In the genomic region with DNA sequence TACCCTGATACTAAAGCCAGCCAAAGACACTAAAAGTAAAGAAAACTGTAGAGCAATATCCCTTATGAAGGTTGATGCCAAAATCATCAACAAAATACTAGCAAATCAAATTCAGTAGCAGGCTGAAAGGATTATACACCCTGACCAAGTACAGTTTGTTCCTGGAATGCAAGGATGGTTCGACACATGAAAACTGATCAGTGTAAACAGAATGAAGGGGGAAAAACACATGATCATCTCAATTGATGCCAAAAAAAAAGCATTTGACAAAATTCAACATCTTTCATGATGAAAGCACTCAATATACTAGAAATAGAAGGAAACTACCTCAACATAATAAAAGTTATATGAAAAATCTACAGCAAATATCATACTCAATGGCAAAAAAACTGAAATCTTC, we compare ENCODE assay signal across 38 cellular contexts. TPM values are rescaled to one million over a fixed set of nuclear protein-coding genes. Genes with fewer than 3 reads are reported as not detected.
"Had no signal": no experiment of that assay in that cellular context is flagged by ENCODE, and none has a peak within 500 bp of the region (broad histone marks: within the 10 kb centered on the region; RNA-seq: fewer than 3 reads in every experiment).

No MANE protein-coding gene starts in this region.

- H3K4me1 ChIP-seq: adrenal gland, body of pancreas, colonic mucosa, foreskin keratinocyte, heart left ventricle, prostate gland, sigmoid colon, tibial artery, upper lobe of right lung had no signal

- H3K4me3 ChIP-seq: adrenal gland, body of pancreas, colonic mucosa, heart left ventricle, ovary, prostate gland, sigmoid colon, tibial artery, upper lobe of right lung had no signal

- H3K27ac ChIP-seq: adrenal gland, body of pancreas, colonic mucosa, foreskin keratinocyte, heart left ventricle, ovary, sigmoid colon, tibial artery, upper lobe of right lung had no signal

- FAIRE-seq: kidney, small intestine had no signal

- H3K36me3 ChIP-seq: adrenal gland, colonic mucosa, heart left ventricle, ovary, prostate gland, sigmoid colon, upper lobe of right lung had no signal

- H3K27me3 ChIP-seq: adrenal gland, body of pancreas, colonic mucosa, foreskin keratinocyte, heart left ventricle, ovary, sigmoid colon, upper lobe of right lung had no signal

- H3K9me3 ChIP-seq: colonic mucosa, prostate gland had no signal

- ATAC-seq: body of pancreas; foreskin keratinocyte; heart left ventricle; left colon; naive thymus-derived CD4-positive, alpha-beta T cell; stimulated activated effector memory CD8-positive, alpha-beta T cell treated with anti-CD3 and anti-CD28 coated beads, Interleukin-12 subunit alpha, Interleukin-12 subunit beta, amount 100 ng/mL, for 72 hours; stimulated activated naive CD8-positive, alpha-beta T cell treated with anti-CD3 and anti-CD28 coated beads, Interleukin-15, amount 100 ng/mL, for 72 hours; upper lobe of right lung had no signal

- DNase-seq: activated CD4-positive, alpha-beta memory T cell treated with anti-CD3 and anti-CD28 coated beads for 36 hours; activated CD4-positive, alpha-beta T cell treated with anti-CD3 and anti-CD28 coated beads, Interleukin-2, amount 10 ng/mL, durations not matched to agents 24 days and 14 days; activated CD4-positive, CD25-positive, alpha-beta regulatory T cell treated with anti-CD3 and anti-CD28 coated beads, Interleukin-2, amount 50 U/mL, for 72 hours; activated CD8-positive, alpha-beta memory T cell treated with anti-CD3 and anti-CD28 coated beads, Interleukin-2, amount 50 U/mL, for 4 hours; activated effector memory CD4-positive, alpha-beta T cell treated with anti-CD3 and anti-CD28 coated beads, Interleukin-2, amount 50 U/mL, for 16 hours; activated naive CD4-positive, alpha-beta T cell treated with anti-CD3 and anti-CD28 coated beads for 36 hours; activated naive CD8-positive, alpha-beta T cell treated with anti-CD3 and anti-CD28 coated beads for 36 hours; activated T-cell treated with anti-CD3 and anti-CD28 coated beads, Interleukin-2, amount 50 U/mL, for 1 hour; adrenal gland; aorta; body of pancreas; colonic mucosa; effector memory CD4-positive, alpha-beta T cell; foreskin keratinocyte; heart left ventricle; hypothalamus; immature natural killer cell; kidney; left colon; midbrain; naive thymus-derived CD4-positive, alpha-beta T cell; ovary; retina; sigmoid colon; small intestine; stimulated activated CD4-positive, alpha-beta T cell treated with anti-CD3 and anti-CD28 coated beads, Interleukin-4, amount 100 ng/mL, for 24 hours; stimulated activated naive CD8-positive, alpha-beta T cell treated with anti-CD3 and anti-CD28 coated beads, Interleukin-15, amount 100 ng/mL, for 72 hours; substantia nigra; T1000; tibial artery; upper lobe of right lung had no signal

RNA-seq across cellular contexts. Expression of a gene that starts 43.5 kb away (rescaled TPM):
- total RNA-seq: activated CD4-positive, alpha-beta memory T cell treated with anti-CD3 and anti-CD28 coated beads for 36 hours; activated CD4-positive, alpha-beta T cell treated with anti-CD3 and anti-CD28 coated beads, Interleukin-2, amount 10 ng/mL, durations not matched to agents 24 days and 14 days; activated CD8-positive, alpha-beta memory T cell treated with anti-CD3 and anti-CD28 coated beads for 36 hours; activated naive CD4-positive, alpha-beta T cell treated with anti-CD3 and anti-CD28 coated beads for 36 hours; activated T-helper 1 cell treated with anti-CD3 and anti-CD28 coated beads, Interleukin-12 subunit alpha, Interleukin-12 subunit beta, Interleukin-2, Interleukin-4 antibody, amounts not matched to agents 30 ng/mL and 10 ng/mL and 1 ng/mL, durations not matched to agents 14 hours and 24 hours and 36 hours; adrenal gland; aorta; body of pancreas; colonic mucosa; dermis microvascular lymphatic vessel endothelial cell; foreskin keratinocyte; kidney; left colon; lower leg skin; naive thymus-derived CD4-positive, alpha-beta T cell; upper lobe of right lung had no signal
- polyA plus RNA-seq: adrenal gland, aorta, foreskin keratinocyte, immature natural killer cell, neural cell, sigmoid colon had no signal

RNA-seq across cellular contexts. Expression of a gene that starts 55.8 kb away (rescaled TPM):
- total RNA-seq: activated CD4-positive, alpha-beta memory T cell treated with anti-CD3 and anti-CD28 coated beads for 36 hours; activated CD4-positive, alpha-beta T cell treated with anti-CD3 and anti-CD28 coated beads, Interleukin-2, amount 10 ng/mL, durations not matched to agents 24 days and 14 days; activated naive CD4-positive, alpha-beta T cell treated with anti-CD3 and anti-CD28 coated beads for 36 hours; activated T-helper 1 cell treated with anti-CD3 and anti-CD28 coated beads, Interleukin-12 subunit alpha, Interleukin-12 subunit beta, Interleukin-2, Interleukin-4 antibody, amounts not matched to agents 30 ng/mL and 10 ng/mL and 1 ng/mL, durations not matched to agents 14 hours and 24 hours and 36 hours; dermis microvascular lymphatic vessel endothelial cell; foreskin keratinocyte had no signal
- polyA plus RNA-seq: foreskin keratinocyte; heart left ventricle; immature natural killer cell; naive thymus-derived CD4-positive, alpha-beta T cell had no signal
